In the genomic region with DNA sequence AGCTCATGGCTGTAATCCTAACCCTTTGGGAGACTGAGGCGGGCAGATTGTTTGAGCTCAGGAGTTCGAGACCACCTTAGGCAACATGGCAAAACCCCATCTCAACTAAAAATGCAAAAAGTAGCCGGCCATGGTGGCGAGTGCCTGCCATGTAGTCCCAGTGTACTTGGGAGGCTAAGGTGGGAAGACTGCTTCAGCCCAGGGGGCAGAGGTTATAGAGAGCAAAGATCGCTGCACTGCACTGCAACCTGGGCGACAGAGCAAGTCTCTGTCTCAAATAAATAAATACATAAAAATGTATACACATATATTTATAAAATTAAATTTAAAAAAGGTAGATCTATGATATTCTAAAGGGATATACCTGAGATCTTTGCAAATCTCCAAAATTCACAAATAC, we compare ENCODE assay signal across 17 cellular contexts. TPM values are rescaled to one million over a fixed set of nuclear protein-coding genes. Genes with fewer than 3 reads are reported as not detected.
DNase-seq lines count a peak whose midpoint lies in the region; ATAC-seq, FAIRE-seq and TF ChIP-seq lines count a peak whose summit lies in the region.
"Had no signal": no experiment of that assay in that cellular context is flagged by ENCODE, and none has a peak within 500 bp of the region (broad histone marks: within the 10 kb centered on the region; RNA-seq: fewer than 3 reads in every experiment).

No MANE protein-coding gene starts in this region.

- no peak overlapping the region for H2BK20ac ChIP-seq in H1 (ENCODE audit: low read length)

- no peak overlapping the region for H2BK5ac ChIP-seq in H1 (ENCODE audit: low read depth, low read length)

- no peak overlapping the region for H2BK12ac ChIP-seq in H1 (ENCODE audit: low read depth, low read length)

- DNase-seq in T-helper 17 cell (no peak), H1 (ENCODE audit: low read depth in 1 of 2, low spot score in 2 of 2) (no peak), progenitor cell of endocrine pancreas (ENCODE audit: low spot score, unreplicated experiment) (no peak), WERI-Rb-1 (no peak), Karpas-422 (no peak), NK-92 (lab: John Stamatoyannopoulos, UW; ENCODE audit: unreplicated experiment) (no peak)
- DNase-seq: BE2C; CD4-positive, alpha-beta memory T cell; DND-41; GDM1; GOT3 had no signal

- no peak overlapping the region for H3K4me3 Mint-ChIP-seq in T-helper 17 cell
- H3K4me3 Mint-ChIP-seq in progenitor cell of endocrine pancreas (ENCODE audit: low read depth) = no peak overlapping the region
- H3K4me3 Mint-ChIP-seq: CD4-positive, alpha-beta memory T cell had no signal

- H3K4me3 ChIP-seq in H1 (ENCODE audit: extremely low read depth in 1 of 4, insufficient read depth in 2 of 4, low read depth in 3 of 4, low read length in 4 of 4) = no peak overlapping the region
- H3K4me3 ChIP-seq in liver (ENCODE audit: low read depth in 1 of 3, low read length in 3 of 3) = no peak overlapping the region
- no peak overlapping the region for H3K4me3 ChIP-seq in WERI-Rb-1 (ENCODE audit: low read depth, low read length)
- H3K4me3 ChIP-seq in Karpas-422 (ENCODE audit: low read length) = no peak overlapping the region
- H3K4me3 ChIP-seq: A549, HAP-1 had no signal

- FAIRE-seq in H1 (lab: Jason Lieb, UNC) = no peak
- FAIRE-seq: A549, D721Med, GM19239 had no signal

- TF ChIP-seq EP300 in H1 (IDR thresholded peaks at IDR 0.05; ENCODE audit: borderline replicate concordance in 1 of 2, low read depth in 2 of 2, low read length in 2 of 2) = no peak

- no peak overlapping the region for H2AFZ ChIP-seq in H1 (ENCODE audit: low read length)
- H2AFZ ChIP-seq in Karpas-422 (ENCODE audit: low read length) = no peak overlapping the region

- no peak overlapping the region for H3K4ac ChIP-seq in H1 (replicated peaks; ENCODE audit: insufficient read length, low read depth, low read length)

- peaks cover 4% of the 10 kb centered on the region for H3K79me1 ChIP-seq in H1 (ENCODE audit: low read depth, low read length)

- TF ChIP-seq CTCF in H1 (IDR thresholded peaks at IDR 0.05; ENCODE audit: control extremely low read depth in 1 of 3, insufficient read depth in 1 of 3, low read depth in 1 of 3, low read length in 3 of 3) = no peak
- no peak for TF ChIP-seq CTCF in liver (IDR thresholded peaks at IDR 0.05; ENCODE audit: low read depth, low read length, missing input control)
- TF ChIP-seq CTCF in progenitor cell of endocrine pancreas (IDR thresholded peaks at IDR 0.05; ENCODE audit: unreplicated experiment) = no peak
- TF ChIP-seq CTCF in WERI-Rb-1 (IDR thresholded peaks at IDR 0.05; ENCODE audit: low read depth, low read length) = no peak

- no peaks in the 10 kb centered on the region; a peak in 1 of 7 replicates for H3K4me1 ChIP-seq in H1 (replicated peaks in 1 of 4; ENCODE audit: control insufficient read depth in 3 of 4, insufficient read depth in 4 of 4, low read length in 3 of 4)
- H3K4me1 ChIP-seq in liver (ENCODE audit: control insufficient read depth in 4 of 4, insufficient read depth in 4 of 4, low read length in 3 of 4) = peaks cover 7 to 42% (median 30%) of the 10 kb centered on the region in 4 donors
- peaks cover 15% of the 10 kb centered on the region for H3K4me1 ChIP-seq in Karpas-422 (ENCODE audit: low read length)

- no peaks in the 10 kb centered on the region for H3K23me2 ChIP-seq in H1 (ENCODE audit: low read depth, low read length)

- no peaks in the 10 kb centered on the region for H3K9me3 Mint-ChIP-seq in progenitor cell of endocrine pancreas (ENCODE audit: low read depth)
- H3K9me3 Mint-ChIP-seq: CD4-positive, alpha-beta memory T cell had no signal

- H3K9me2 ChIP-seq in Karpas-422 (replicated peaks; ENCODE audit: insufficient read depth, low read length) = no peaks in the 10 kb centered on the region

- H3K18ac ChIP-seq in H1 (ENCODE audit: extremely low read depth, low read length) = no peak overlapping the region

- H3K14ac ChIP-seq in H1 (ENCODE audit: insufficient read length) = no peak overlapping the region

- H3K36me3 Mint-ChIP-seq in T-helper 17 cell (ENCODE audit: low read depth) (peaks cover 4% of the 10 kb centered on the region), progenitor cell of endocrine pancreas (ENCODE audit: insufficient read depth) (peaks cover 18% of the 10 kb centered on the region)

- peaks cover 13 to 19% (median 15%) of the 10 kb centered on the region in 4 experiments for H3K36me3 ChIP-seq in H1 (ENCODE audit: control insufficient read depth in 2 of 4, insufficient read depth in 4 of 4, low read length in 3 of 4)
- peaks cover 3 to 13% (median 9%) of the 10 kb centered on the region in 4 donors for H3K36me3 ChIP-seq in liver (ENCODE audit: control insufficient read depth in 4 of 4, insufficient read depth in 3 of 4, low read depth in 1 of 4, low read length in 3 of 4)
- H3K36me3 ChIP-seq in WERI-Rb-1 = peaks cover 49% of the 10 kb centered on the region
- H3K36me3 ChIP-seq in Karpas-422 (ENCODE audit: insufficient read depth, low read length) = peaks cover 11% of the 10 kb centered on the region; the same call in 1 of the 2 replicates

- TF ChIP-seq RAD21 in H1 (IDR thresholded peaks at IDR 0.05 in 1 of 2, conservative IDR thresholded peaks at IDR 0.05 in 1 of 2; ENCODE audit: low read depth in 2 of 2, low read length in 2 of 2) (no peak), liver (IDR thresholded peaks at IDR 0.05) (no peak)

- H3K79me2 ChIP-seq in H1 (ENCODE audit: control insufficient read depth in 1 of 2, insufficient read depth in 2 of 2, low read length in 2 of 2) (peaks cover 0 to 63% of the 10 kb centered on the region in 2 experiments; a peak in 3 of 4 replicates), Karpas-422 (ENCODE audit: low read length) (peaks cover 76% of the 10 kb centered on the region)

- no peak for TF ChIP-seq POLR2A in H1 (IDR thresholded peaks at IDR 0.05; ENCODE audit: control extremely low read depth in 1 of 2, low read depth in 2 of 2, low read length in 2 of 2)

- CTCF ChIA-PET in H1 (lab: Charles Lee; ENCODE audit: partially characterized antibody) = interaction anchor here (1.4 to 1.7 kb wide), 3 partner anchors 22 to 39 kb away, joined by 3 to 4 read pairs (median 3); no protein-coding TSS in a partner anchor

- H3K27me3 Mint-ChIP-seq in T-helper 17 cell (no peaks in the 10 kb centered on the region), progenitor cell of endocrine pancreas (no peaks in the 10 kb centered on the region)
- H3K27me3 Mint-ChIP-seq: CD4-positive, alpha-beta memory T cell had no signal

- no peak for ATAC-seq in T-helper 17 cell
- ATAC-seq: A549 had no signal

- H2BK15ac ChIP-seq in H1 (ENCODE audit: low read length) = no peak overlapping the region

- no peak overlapping the region for H4K5ac ChIP-seq in H1 (ENCODE audit: insufficient read length, low read depth, low read length)

- H3K4me2 ChIP-seq in H1 (ENCODE audit: insufficient read depth in 1 of 2, low read depth in 2 of 2, low read length in 2 of 2) = no peak overlapping the region
- no peak overlapping the region for H3K4me2 ChIP-seq in Karpas-422 (ENCODE audit: low read depth, low read length, poor library complexity, severe bottlenecking)

- no peak overlapping the region for H3K23ac ChIP-seq in H1 (ENCODE audit: insufficient read length)

- 89% methylated on average over 6 of the region's 6 CpGs; no CpG with 5 or more reads in 1 of the 2 experiments for WGBS in H1 (ENCODE audit: extremely low coverage in 1 of 2, insufficient coverage in 1 of 2, insufficient read length in 1 of 2, insufficient replicate concordance in 2 of 2, low coverage in 1 of 2, low lambda C conversion rate in 2 of 2, missing lambda C conversion rate in 1 of 2), 2 experiments
- WGBS in liver = 59% methylated on average over 6 of the region's 6 CpGs

- H4K20me1 ChIP-seq in H1 (replicated peaks in 1 of 2; ENCODE audit: control insufficient read depth in 1 of 2, insufficient read depth in 2 of 2, low read length in 2 of 2) (peaks cover 8% of the 10 kb centered on the region in 2 experiments), Karpas-422 (ENCODE audit: insufficient read depth, low read depth, low read length) (no peaks in the 10 kb centered on the region)

- H3K27me3 ChIP-seq in H1 (replicated peaks in 1 of 4; ENCODE audit: control insufficient read depth in 3 of 4, extremely low read depth in 1 of 4, insufficient read depth in 3 of 4, low read length in 3 of 4) (no peaks in the 10 kb centered on the region), liver (ENCODE audit: control insufficient read depth in 4 of 4, insufficient read depth in 4 of 4, low read length in 3 of 4) (no peaks in the 10 kb centered on the region), WERI-Rb-1 (ENCODE audit: insufficient read depth, low read depth, severe bottlenecking) (no peaks in the 10 kb centered on the region), Karpas-422 (ENCODE audit: low read length) (no peaks in the 10 kb centered on the region)
- H3K27me3 ChIP-seq: BE2C had no signal

- H3K4me1 Mint-ChIP-seq in T-helper 17 cell (peaks cover 20% of the 10 kb centered on the region), progenitor cell of endocrine pancreas (ENCODE audit: low read depth) (peaks cover 20% of the 10 kb centered on the region)

- H3K9ac ChIP-seq in H1 (replicated peaks in 1 of 4; ENCODE audit: extremely low read depth in 1 of 4, low read depth in 3 of 4, low read length in 3 of 4) (no peak overlapping the region), liver (ENCODE audit: low read depth in 1 of 2, low read length in 2 of 2) (no peak overlapping the region), Karpas-422 (ENCODE audit: low read length) (no peak overlapping the region)

- H3K9me3 ChIP-seq in T-helper 17 cell (ENCODE audit: control insufficient read depth, low read length, poor library complexity, severe bottlenecking) (no peaks in the 10 kb centered on the region), H1 (ENCODE audit: insufficient read depth in 2 of 2, low read depth in 1 of 2, low read length in 1 of 2) (no peaks in the 10 kb centered on the region), liver (ENCODE audit: control insufficient read depth in 4 of 4, low read length in 3 of 4) (no peaks in the 10 kb centered on the region), WERI-Rb-1 (ENCODE audit: severe bottlenecking) (no peaks in the 10 kb centered on the region), Karpas-422 (ENCODE audit: low read length) (no peaks in the 10 kb centered on the region)
- H3K9me3 ChIP-seq: A549, BE2C, HAP-1 had no signal

- no peak overlapping the region for H2BK120ac ChIP-seq in H1 (replicated peaks; ENCODE audit: low read depth, low read length)

- no peak overlapping the region for H2AK5ac ChIP-seq in H1 (ENCODE audit: low read depth, low read length)

- no peak overlapping the region for H3K56ac ChIP-seq in H1 (replicated peaks; ENCODE audit: insufficient read length, low read depth, low read length)

- POLR2A ChIA-PET in H1 (lab: Charles Lee; ENCODE audit: partially characterized antibody) = interaction anchor here (3.1 kb wide), 1 partner anchor 9 kb away, joined by 14 read pairs; no protein-coding TSS in a partner anchor

- peak overlapping the region; percentile 53; the same call in 1 of the 2 replicates for H4K8ac ChIP-seq in H1 (ENCODE audit: extremely low read depth, insufficient read depth, low read length)

- peak overlapping the region; percentile 74 for H3K27ac Mint-ChIP-seq in T-helper 17 cell
- H3K27ac Mint-ChIP-seq in progenitor cell of endocrine pancreas = peak overlapping the region; percentile 5

- no peak overlapping the region for H4K91ac ChIP-seq in H1 (replicated peaks; ENCODE audit: insufficient read length, low read length)

- H3K27ac ChIP-seq in H1 (ENCODE audit: low read depth, low read length) (no peak overlapping the region), liver (ENCODE audit: low read depth in 1 of 2, low read length in 2 of 2) (no peak overlapping the region), WERI-Rb-1 (no peak overlapping the region), Karpas-422 (ENCODE audit: low read length) (no peak overlapping the region)
- H3K27ac ChIP-seq: A549, C4-2B had no signal

RNA-seq across cellular contexts. Expression of gene ZBTB5, which starts 19.4 kb away (rescaled TPM):
- total RNA-seq in T-helper 17 cell = 10 to 100 TPM; 13.9 to 16.5 TPM
- 13.6 and 14.5 TPM in 2 replicates for total RNA-seq in H1 (2021; fragmentation: NEBNext Ultra II Directional; extraction: Animal tissue kit (Norgen Biotek cat#: 25700))
- 13.3 and 14.0 TPM in 2 replicates for polyA plus RNA-seq in H1 (2011; rRNA removed)
- polyA plus RNA-seq in H1 (2011; cell fraction: cytosol; rRNA removed) = 14.8 TPM
- polyA plus RNA-seq in H1 (2011; cell fraction: nucleus; rRNA removed) = 16.2 TPM
- polyA plus RNA-seq in H1 (2012, experiment 1 of 2) = 9.6 to 11.4 TPM (median 10.6 TPM) in 4 replicates
- 3.8 TPM for polyA plus RNA-seq in H1 (2012, experiment 2 of 2)
- polyA plus RNA-seq in H1 (2013, experiment 1 of 2) = 9.4 TPM
- polyA plus RNA-seq in H1 (2013, experiment 2 of 2) = 8.5 TPM
- 40.3 and 41.2 TPM in 2 replicates for polyA minus RNA-seq in H1 (2011; rRNA and poly(A)+ RNA removed)
- 16.1 TPM for polyA minus RNA-seq in H1 (2011; cell fraction: cytosol; rRNA and poly(A)+ RNA removed)
- 32.7 TPM for polyA minus RNA-seq in H1 (2011; cell fraction: nucleus; rRNA and poly(A)+ RNA removed)
- total RNA-seq in liver = 1 to 10 TPM; 9.3 to 9.4 TPM
- 1 to 10 TPM; 2.4 to 3.6 TPM for polyA plus RNA-seq in liver
- total RNA-seq in progenitor cell of endocrine pancreas = 21.2 and 21.8 TPM in 2 replicates
- total RNA-seq in Karpas-422 (2014; rRNA removed; shearing (Covaris generic); ENCODE audit: low replicate concordance) = 24.6 and 31.3 TPM in 2 replicates

RNA-seq across cellular contexts. Expression of gene GRHPR, which starts 23.3 kb away (rescaled TPM):
- total RNA-seq in T-helper 17 cell = 10 to 100 TPM; 28.9 to 29.5 TPM
- 97.0 and 98.1 TPM in 2 replicates for total RNA-seq in H1 (2021; fragmentation: NEBNext Ultra II Directional; extraction: Animal tissue kit (Norgen Biotek cat#: 25700))
- polyA plus RNA-seq in H1 (2011; rRNA removed) = 201 and 246 TPM in 2 replicates
- 235 TPM for polyA plus RNA-seq in H1 (2011; cell fraction: cytosol; rRNA removed)
- 195 TPM for polyA plus RNA-seq in H1 (2011; cell fraction: nucleus; rRNA removed)
- polyA plus RNA-seq in H1 (2012, experiment 1 of 2) = 100 to 150 TPM (median 142 TPM) in 4 replicates
- 127 TPM for polyA plus RNA-seq in H1 (2012, experiment 2 of 2)
- polyA plus RNA-seq in H1 (2013, experiment 1 of 2) = 94.7 TPM
- polyA plus RNA-seq in H1 (2013, experiment 2 of 2) = 91.3 TPM
- 108 and 124 TPM in 2 replicates for polyA minus RNA-seq in H1 (2011; rRNA and poly(A)+ RNA removed)
- 58.4 TPM for polyA minus RNA-seq in H1 (2011; cell fraction: cytosol; rRNA and poly(A)+ RNA removed)
- 64.4 TPM for polyA minus RNA-seq in H1 (2011; cell fraction: nucleus; rRNA and poly(A)+ RNA removed)
- total RNA-seq in liver = 100 to 1,000 TPM; 125 to 524 TPM
- polyA plus RNA-seq in liver = 100 to 1,000 TPM; 197 to 391 TPM
- 98.0 and 101 TPM in 2 replicates for total RNA-seq in progenitor cell of endocrine pancreas
- total RNA-seq in Karpas-422 (2014; rRNA removed; shearing (Covaris generic); ENCODE audit: low replicate concordance) = 234 and 345 TPM in 2 replicates

RNA-seq across cellular contexts. Expression of gene POLR1E, which starts 39.9 kb away (rescaled TPM):
- total RNA-seq in T-helper 17 cell (10 to 100 TPM; 28.6 to 38.3 TPM), liver (10 to 100 TPM; 15.5 to 25.5 TPM), progenitor cell of endocrine pancreas (22.2 and 22.4 TPM in 2 replicates)
- total RNA-seq in H1 (2021; fragmentation: NEBNext Ultra II Directional; extraction: Animal tissue kit (Norgen Biotek cat#: 25700)) = 36.9 and 40.0 TPM in 2 replicates
- polyA plus RNA-seq in H1 (2011; rRNA removed) (13.8 and 16.0 TPM in 2 replicates), liver (10 to 100 TPM in 1 of 2 donors, 1 to 10 TPM in 1; 4.9 to 13.3 TPM)
- 25.3 TPM for polyA plus RNA-seq in H1 (2011; cell fraction: cytosol; rRNA removed)
- polyA plus RNA-seq in H1 (2011; cell fraction: nucleus; rRNA removed) = 13.3 TPM
- polyA plus RNA-seq in H1 (2012, experiment 1 of 2) = 24.6 to 30.7 TPM (median 27.1 TPM) in 4 replicates
- 9.2 TPM for polyA plus RNA-seq in H1 (2012, experiment 2 of 2)
- 18.0 TPM for polyA plus RNA-seq in H1 (2013, experiment 1 of 2)
- polyA plus RNA-seq in H1 (2013, experiment 2 of 2) = 18.9 TPM
- polyA minus RNA-seq in H1 (2011; rRNA and poly(A)+ RNA removed) = 39.6 and 47.5 TPM in 2 replicates
- 19.7 TPM for polyA minus RNA-seq in H1 (2011; cell fraction: cytosol; rRNA and poly(A)+ RNA removed)
- polyA minus RNA-seq in H1 (2011; cell fraction: nucleus; rRNA and poly(A)+ RNA removed) = 20.7 TPM
- 39.8 and 46.9 TPM in 2 replicates for total RNA-seq in Karpas-422 (2014; rRNA removed; shearing (Covaris generic); ENCODE audit: low replicate concordance)
